In the genomic region with DNA sequence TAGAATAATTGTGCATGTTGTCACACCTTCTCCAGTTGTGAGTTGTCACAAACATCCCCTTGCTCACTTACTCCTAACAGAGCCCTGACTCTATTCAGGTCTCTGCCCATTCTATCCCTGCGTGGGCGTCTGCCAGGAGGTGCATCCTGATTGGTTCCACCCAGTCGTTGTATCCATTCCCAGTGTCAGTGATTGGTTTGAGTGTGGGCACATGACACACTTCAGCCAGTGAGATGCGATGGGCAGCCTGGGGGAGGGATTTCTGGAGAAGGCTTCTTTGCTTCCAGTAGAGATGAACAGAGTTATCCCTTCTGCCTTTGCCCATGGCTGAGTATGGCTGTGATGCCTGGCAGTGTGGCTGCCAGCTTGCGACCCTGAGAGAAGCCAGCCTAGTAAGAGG, we compare ENCODE assay signal across 20 cellular contexts.
"Had no signal": no experiment of that assay in that cellular context is flagged by ENCODE, and none has a peak within 500 bp of the region (broad histone marks: within the 10 kb centered on the region; RNA-seq: fewer than 3 reads in every experiment).

No MANE protein-coding gene starts in this region.

- H3K27me3 ChIP-seq: brain microvascular endothelial cell, heart left ventricle, right atrium auricular region, tibial nerve had no signal

- H3K4me3 ChIP-seq: heart left ventricle, lower lobe of right lung, right atrium auricular region, skin epidermis, tibial nerve had no signal

- H3K27ac Mint-ChIP-seq: activated T-helper 17 cell treated with anti-CD3 and anti-CD28 coated beads, Interleukin-2, amount 50 U/mL, for 72 hours; mesothelial cell of epicardium; progenitor cell of endocrine pancreas had no signal

- H3K4me1 ChIP-seq: lower lobe of right lung, tibial nerve had no signal

- H3K27me3 Mint-ChIP-seq: activated T-helper 17 cell treated with anti-CD3 and anti-CD28 coated beads, Interleukin-2, amount 50 U/mL, for 72 hours; progenitor cell of endocrine pancreas had no signal

- H3K9me3 Mint-ChIP-seq: activated T-helper 17 cell treated with anti-CD3 and anti-CD28 coated beads, Interleukin-2, amount 50 U/mL, for 72 hours; mesothelial cell of epicardium had no signal

- H3K36me3 ChIP-seq: brain microvascular endothelial cell, heart left ventricle, lower lobe of right lung, right atrium auricular region, tibial nerve had no signal

- ATAC-seq: activated T-helper 17 cell treated with anti-CD3 and anti-CD28 coated beads, Interleukin-2, amount 50 U/mL, for 72 hours; left colon; lower lobe of right lung had no signal

- H3K27ac ChIP-seq: brain microvascular endothelial cell, heart left ventricle, lower lobe of right lung, right atrium auricular region, skin epidermis, tibial nerve had no signal

- H3K9me3 ChIP-seq: heart left ventricle, lower lobe of right lung, right atrium auricular region, tibial nerve had no signal

- DNase-seq: activated CD4-positive, CD25-positive, alpha-beta regulatory T cell; activated naive CD4-positive, alpha-beta T cell treated with Interleukin-2 at 50 U/mL for 16 hours; anterior cingulate cortex; cortex of kidney; effector CD4-positive, alpha-beta T cell; foreskin fibroblast; heart left ventricle; left colon; lower lobe of right lung; stimulated activated CD4-positive, alpha-beta T cell treated with anti-CD3 and anti-CD28 coated beads, Interleukin-15, amount 100 ng/mL, for 24 hours; stimulated activated CD4-positive, alpha-beta T cell treated with anti-CD3 and anti-CD28 coated beads, Interleukin-4, amount 100 ng/mL, for 1 hour; stimulated activated naive CD4-positive, alpha-beta T cell treated with Interleukin-2 at 50 U/mL for 16 hours; substantia nigra had no signal

- H3K4me1 Mint-ChIP-seq: activated T-helper 17 cell treated with anti-CD3 and anti-CD28 coated beads, Interleukin-2, amount 50 U/mL, for 72 hours; mesothelial cell of epicardium had no signal

- H3K4me3 Mint-ChIP-seq: activated T-helper 17 cell treated with anti-CD3 and anti-CD28 coated beads, Interleukin-2, amount 50 U/mL, for 72 hours; mesothelial cell of epicardium had no signal
